In the genomic region with DNA sequence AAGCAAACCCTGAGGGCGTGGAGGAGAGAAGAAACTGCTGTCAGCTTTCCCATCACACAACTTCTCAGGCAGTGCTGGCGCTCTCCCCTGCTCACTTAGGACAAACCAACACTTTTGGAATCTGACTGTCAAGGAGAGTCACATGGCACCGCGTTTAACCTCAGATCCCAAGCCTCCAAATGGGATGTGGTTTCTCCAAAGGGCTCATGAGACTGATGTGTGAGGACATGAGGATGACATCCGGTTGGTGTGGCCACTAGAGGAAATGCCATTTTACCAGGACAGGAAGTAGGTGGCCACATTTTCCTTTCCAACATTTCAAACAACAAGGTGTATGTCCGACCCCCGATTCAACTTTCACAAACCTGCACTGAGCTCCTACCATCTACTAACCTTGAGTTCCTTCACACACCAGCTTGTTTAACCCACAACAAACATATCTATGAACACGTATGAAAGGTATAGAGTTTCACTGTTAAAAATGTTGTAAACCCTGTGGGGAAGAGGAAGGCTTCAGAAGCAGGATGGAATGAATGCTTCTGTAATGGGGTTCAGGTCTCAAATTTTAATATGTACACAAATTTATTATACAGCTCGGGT, we compare ENCODE assay signal across 20 cellular contexts. TPM values are rescaled to one million over a fixed set of nuclear protein-coding genes. Genes with fewer than 3 reads are reported as not detected.
A peak's percentile ranks its signal among the peaks of the same experiment; 100 is the strongest.
DNase-seq lines count a peak whose midpoint lies in the region; ATAC-seq and TF ChIP-seq lines count a peak whose summit lies in the region.
"Had no signal": no experiment of that assay in that cellular context is flagged by ENCODE, and none has a peak within 500 bp of the region (broad histone marks: within the 10 kb centered on the region; RNA-seq: fewer than 3 reads in every experiment).

No MANE protein-coding gene starts in this region.

- H3K4me3 ChIP-seq in CD8-positive, alpha-beta memory T cell (ENCODE audit: low read length) = no peak overlapping the region
- H3K4me3 ChIP-seq: lung had no signal

- H3K4me1 Mint-ChIP-seq in CD8-positive, alpha-beta memory T cell = peaks cover 66 to 90% (median 79%) of the 10 kb centered on the region in 3 donors
- H3K4me1 Mint-ChIP-seq in activated CD8-positive, alpha-beta T cell treated with anti-CD3 and anti-CD28 coated beads, Interleukin-2, amount 10 ng/mL, durations not matched to agents 7 days and 5 days (ENCODE audit: low read depth) = peaks cover 50% of the 10 kb centered on the region
- peaks cover 41% of the 10 kb centered on the region for H3K4me1 Mint-ChIP-seq in WTC11

- H3K36me3 Mint-ChIP-seq in CD8-positive, alpha-beta memory T cell = peaks cover 0 to 2% (median 1%) of the 10 kb centered on the region in 3 donors
- peaks cover 5% of the 10 kb centered on the region for H3K36me3 Mint-ChIP-seq in activated CD8-positive, alpha-beta T cell treated with anti-CD3 and anti-CD28 coated beads, Interleukin-2, amount 10 ng/mL, durations not matched to agents 7 days and 5 days (ENCODE audit: low read depth)
- H3K36me3 Mint-ChIP-seq in WTC11 = no peaks in the 10 kb centered on the region
- H3K36me3 Mint-ChIP-seq: brain, CD14-positive monocyte, type B pancreatic cell had no signal

- H3K9me3 Mint-ChIP-seq in CD8-positive, alpha-beta memory T cell = no peaks in the 10 kb centered on the region
- no peaks in the 10 kb centered on the region for H3K9me3 Mint-ChIP-seq in activated CD8-positive, alpha-beta T cell treated with anti-CD3 and anti-CD28 coated beads, Interleukin-2, amount 10 ng/mL, durations not matched to agents 7 days and 5 days (ENCODE audit: insufficient read depth)
- no peaks in the 10 kb centered on the region for H3K9me3 Mint-ChIP-seq in WTC11
- H3K9me3 Mint-ChIP-seq: brain, IgD-negative memory B cell, type B pancreatic cell had no signal

- CTCF ChIA-PET in CD8-positive, alpha-beta memory T cell (lab: Charles Lee) = no interaction called here
- CTCF ChIA-PET in activated CD8-positive, alpha-beta T cell treated with anti-CD3 and anti-CD28 coated beads, Interleukin-2, amount 10 ng/mL, durations not matched to agents 7 days and 5 days (lab: Charles Lee) = interaction anchor here (0.6 to 2.0 kb wide), 11 partner anchors 10 to 139 kb away, joined by 3 to 4 read pairs (median 3); no protein-coding TSS in a partner anchor
- CTCF ChIA-PET in WTC11 (lab: Charles Lee) (interaction anchor here (1.4 to 1.8 kb wide), 3 partner anchors 47 to 142 kb away, joined by 4 to 6 read pairs (median 5); no protein-coding TSS in a partner anchor), GM10248 (lab: Yijun Ruan, JAX) (interaction anchor here (1.0 to 1.8 kb wide), 2 partner anchors 40 to 47 kb away, joined by 3 to 4 read pairs; no protein-coding TSS in a partner anchor)

- H3K27me3 ChIP-seq in CD8-positive, alpha-beta memory T cell (ENCODE audit: insufficient read depth, low read length, poor library complexity, severe bottlenecking) = no peaks in the 10 kb centered on the region

- peaks cover 58% of the 10 kb centered on the region for H3K4me1 ChIP-seq in CD8-positive, alpha-beta memory T cell (ENCODE audit: insufficient read depth, low read length)

- POLR2A ChIA-PET in CD8-positive, alpha-beta memory T cell (lab: Charles Lee) = no interaction called here
- POLR2A ChIA-PET in activated CD8-positive, alpha-beta T cell treated with anti-CD3 and anti-CD28 coated beads, Interleukin-2, amount 10 ng/mL, durations not matched to agents 7 days and 5 days (lab: Charles Lee) = interaction anchor here (0.7 kb wide), 1 partner anchor 106 kb away, joined by 4 read pairs; no protein-coding TSS in a partner anchor
- POLR2A ChIA-PET in WTC11 (lab: Charles Lee) (interaction anchor here (0.6 kb wide), 1 partner anchor 349 kb away, joined by 4 read pairs; no protein-coding TSS in a partner anchor), GM10248 (lab: Yijun Ruan, JAX) (no interaction called here)

- H3K27ac ChIP-seq in CD8-positive, alpha-beta memory T cell (ENCODE audit: low read depth, low read length) = no peak overlapping the region
- H3K27ac ChIP-seq: neutrophil had no signal

- H3K27ac Mint-ChIP-seq in CD8-positive, alpha-beta memory T cell = peak overlapping the region in 5 of 8 donors; percentile 1 to 52 (median 27)
- H3K27ac Mint-ChIP-seq in activated CD8-positive, alpha-beta T cell treated with anti-CD3 and anti-CD28 coated beads, Interleukin-2, amount 10 ng/mL, durations not matched to agents 7 days and 5 days = peak overlapping the region; percentile 31
- no peak overlapping the region for H3K27ac Mint-ChIP-seq in WTC11
- H3K27ac Mint-ChIP-seq: brain, type B pancreatic cell had no signal

- no peaks in the 10 kb centered on the region for H3K9me3 ChIP-seq in CD8-positive, alpha-beta memory T cell (ENCODE audit: low read length)
- H3K9me3 ChIP-seq: neutrophil had no signal

- peak overlapping the region in 3 of 7 donors; percentile 1 to 47 (median 5) for H3K4me3 Mint-ChIP-seq in CD8-positive, alpha-beta memory T cell
- H3K4me3 Mint-ChIP-seq in activated CD8-positive, alpha-beta T cell treated with anti-CD3 and anti-CD28 coated beads, Interleukin-2, amount 10 ng/mL, durations not matched to agents 7 days and 5 days = no peak overlapping the region
- H3K4me3 Mint-ChIP-seq in WTC11 = no peak overlapping the region
- H3K4me3 Mint-ChIP-seq: brain, CD14-positive monocyte, IgD-negative memory B cell, type B pancreatic cell had no signal

- DNase-seq in CD8-positive, alpha-beta memory T cell = peak in 1 of 5 donors; percentile 10
- DNase-seq in HK-2 (ENCODE audit: unreplicated experiment) = peak; percentile 16
- DNase-seq in activated CD8-positive, alpha-beta T cell treated with anti-CD3 and anti-CD28 coated beads, Interleukin-2, amount 10 ng/mL, durations not matched to agents 7 days and 5 days = peak; percentile 48
- peak; percentile 43 to 81 for DNase-seq in lung microvascular endothelial cell (ENCODE audit: low read depth in 2 of 2)
- DNase-seq in WTC11 (ENCODE audit: low spot score) = no peak
- DNase-seq in GM10248 (ENCODE audit: extremely low spot score) = no peak
- no peak for DNase-seq in ACHN
- DNase-seq: activated T-cell treated with anti-CD3 and anti-CD28 coated beads, Interleukin-2, amount 50 U/mL, for 1 hour; foreskin fibroblast; GDM1; NCI-H1436; NCI-H446; stimulated activated CD4-positive, alpha-beta T cell treated with anti-CD3 and anti-CD28 coated beads, Interleukin-4, amount 100 ng/mL, for 24 hours had no signal

- no peaks in the 10 kb centered on the region for H3K27me3 Mint-ChIP-seq in CD8-positive, alpha-beta memory T cell
- no peaks in the 10 kb centered on the region for H3K27me3 Mint-ChIP-seq in activated CD8-positive, alpha-beta T cell treated with anti-CD3 and anti-CD28 coated beads, Interleukin-2, amount 10 ng/mL, durations not matched to agents 7 days and 5 days (ENCODE audit: low read depth)
- no peaks in the 10 kb centered on the region for H3K27me3 Mint-ChIP-seq in WTC11 (ENCODE audit: low read depth)
- H3K27me3 Mint-ChIP-seq: brain, IgD-negative memory B cell, type B pancreatic cell had no signal

- ATAC-seq in activated CD8-positive, alpha-beta T cell treated with anti-CD3 and anti-CD28 coated beads, Interleukin-2, amount 10 ng/mL, durations not matched to agents 7 days and 5 days = peak; percentile 71
- ATAC-seq in WTC11 (no peak), GM21526 (IDR thresholded peaks at IDR 0.05; ENCODE audit: low FRiP score, unreplicated experiment) (no peak)

- H3K36me3 ChIP-seq in CD8-positive, alpha-beta memory T cell (ENCODE audit: insufficient read depth, low read length) = no peaks in the 10 kb centered on the region
- H3K36me3 ChIP-seq: neutrophil had no signal

- in situ Hi-C loops in ACHN (cut with HindIII; ENCODE audit: low pct_ligation_motif_present, low pct_unique_long_range_greater_than_20kb, low sequenced_read_pairs) = no loop called here

- no peak for TF ChIP-seq CTCF in WTC11 (IDR thresholded peaks at IDR 0.05)
- TF ChIP-seq CTCF in GM10248 (IDR thresholded peaks at IDR 0.05; ENCODE audit: control extremely low read depth, extremely low read depth, low read depth, missing control alignments) = no peak

TF ChIP-seq in WTC11, 78 proteins besides CTCF, POLR2A, EP300 and RAD21:
- no peak for TF ChIP-seq FOXJ3 (CRISPR knock-in tag; IDR thresholded peaks at IDR 0.05; ENCODE audit: borderline replicate concordance)

RNA-seq across cellular contexts. Expression of gene DOCK9, which starts 3.8 kb away (rescaled TPM):
- total RNA-seq in CD8-positive, alpha-beta memory T cell = 10 to 100 TPM; 35.4 to 38.9 TPM
- polyA plus RNA-seq in CD8-positive, alpha-beta memory T cell = 23.9 TPM
- total RNA-seq in activated CD8-positive, alpha-beta T cell treated with anti-CD3 and anti-CD28 coated beads, Interleukin-2, amount 10 ng/mL, durations not matched to agents 7 days and 5 days = 100 to 1,000 TPM in 1 of 2 experiments, 10 to 100 TPM in 1; 92.4 to 100 TPM
- total RNA-seq in lung microvascular endothelial cell = 251 and 480 TPM in 2 replicates
- total RNA-seq in WTC11 (2021) = 35.0 to 36.6 TPM (median 36.0 TPM) in 3 replicates
- polyA plus RNA-seq: CD14-positive monocyte had no signal

Comparison
In these comparisons a context has a peak if more than half of its experiments do, and no peak if none do; other contexts are left out.
1. DNase-seq: peak in HK-2 (single experiment), activated CD8-positive, alpha-beta T cell treated with anti-CD3 and anti-CD28 coated beads, Interleukin-2, amount 10 ng/mL, durations not matched to agents 7 days and 5 days (single experiment) and lung microvascular endothelial cell (2 of 2); none in WTC11 (single experiment), GM10248 (single experiment) and ACHN (single experiment).
2. POLR2A ChIA-PET loops: an anchor here in activated CD8-positive, alpha-beta T cell treated with anti-CD3 and anti-CD28 coated beads, Interleukin-2, amount 10 ng/mL, durations not matched to agents 7 days and 5 days (0.7 kb wide) and WTC11 (0.6 kb wide); none called in CD8-positive, alpha-beta memory T cell and GM10248.